Comparison of ENCODE assay signal across 21 cellular contexts in genomic region chr22:40616578-40616977, GRCh38. TPM values are rescaled to one million over a fixed set of nuclear protein-coding genes. Genes with fewer than 3 reads are reported as not detected.
DNase-seq lines count a peak whose midpoint lies in the region; ATAC-seq, FAIRE-seq and TF ChIP-seq lines count a peak whose summit lies in the region.
"Had no signal": no experiment of that assay in that cellular context is flagged by ENCODE, and none has a peak within 500 bp of the region (broad histone marks: within the 10 kb centered on the region; RNA-seq: fewer than 3 reads in every experiment).

No MANE protein-coding gene starts in this region.

- H3K9me3 ChIP-seq in left ventricle myocardium inferior (replicated peaks), result peaks cover 15% of the 10 kb centered on the region
- H3K9me3 ChIP-seq in psoas muscle, result peaks cover 11% of the 10 kb centered on the region

- TF ChIP-seq CTCF in left ventricle myocardium inferior (IDR thresholded peaks at IDR 0.05; ENCODE audit: borderline replicate concordance) (no peak), psoas muscle (IDR thresholded peaks at IDR 0.05) (no peak)

- peak overlapping the region; percentile 2 for H3K27ac ChIP-seq in left ventricle myocardium inferior (replicated peaks)
- peak overlapping the region; percentile 27 for H3K27ac ChIP-seq in psoas muscle
- H3K27ac ChIP-seq: BLaER1 treated with 17β-estradiol and CSF1 and Interleukin-3, amounts not matched to agents 10 nM and 100 nM had no signal

- peak; percentile 61 to 74 (median 72) for ATAC-seq in psoas muscle
- ATAC-seq: HCT116, HepG2 had no signal

- 49 to 65% (median 55%) methylated on average over 5 of the region's 5 CpGs for WGBS in psoas muscle, 3 donors

- no peaks in the 10 kb centered on the region for H3K36me3 Mint-ChIP-seq in dendritic cell treated with granulocyte-macrophage colony-stimulating factor and Interleukin-4, amounts not matched to agents 40 ng/mL and 50 ng/mL, for 4 days (ENCODE audit: low read depth)

- FAIRE-seq in GM12892 (lab: Jason Lieb, UNC), result no peak
- FAIRE-seq: G401.6, GM12891, GM18507, HepG2 had no signal

- H3K4me3 ChIP-seq in left ventricle myocardium inferior (no peak overlapping the region), psoas muscle (no peak overlapping the region)
- H3K4me3 ChIP-seq: BLaER1 treated with 17β-estradiol and CSF1 and Interleukin-3, amounts not matched to agents 10 nM and 100 nM had no signal

- H3K4me1 ChIP-seq in left ventricle myocardium inferior, result peaks cover 47% of the 10 kb centered on the region
- H3K4me1 ChIP-seq in psoas muscle, result peaks cover 18% of the 10 kb centered on the region

- no peak overlapping the region for H3K4me3 Mint-ChIP-seq in dendritic cell treated with granulocyte-macrophage colony-stimulating factor and Interleukin-4, amounts not matched to agents 40 ng/mL and 50 ng/mL, for 4 days
- H3K4me3 Mint-ChIP-seq: B cell; CD4-positive, CD25-positive, alpha-beta regulatory T cell; CD8-positive, alpha-beta memory T cell had no signal

- no peaks in the 10 kb centered on the region for H3K9me3 Mint-ChIP-seq in dendritic cell treated with granulocyte-macrophage colony-stimulating factor and Interleukin-4, amounts not matched to agents 40 ng/mL and 50 ng/mL, for 4 days

- H3K36me3 ChIP-seq in left ventricle myocardium inferior (peaks cover 4% of the 10 kb centered on the region), psoas muscle (ENCODE audit: insufficient read depth in 1 of 2, low read depth in 1 of 2) (no peaks in the 10 kb centered on the region)

- H3K27me3 ChIP-seq in left ventricle myocardium inferior (ENCODE audit: low read depth) (no peaks in the 10 kb centered on the region), psoas muscle (ENCODE audit: insufficient read depth in 3 of 3, low read length in 2 of 3) (no peaks in the 10 kb centered on the region)
- H3K27me3 ChIP-seq: BLaER1 treated with 17β-estradiol and CSF1 and Interleukin-3, amounts not matched to agents 10 nM and 100 nM had no signal

- peaks cover 41% of the 10 kb centered on the region for H3K4me1 Mint-ChIP-seq in dendritic cell treated with granulocyte-macrophage colony-stimulating factor and Interleukin-4, amounts not matched to agents 40 ng/mL and 50 ng/mL, for 4 days (ENCODE audit: low read depth)

- H3K27ac Mint-ChIP-seq in dendritic cell treated with granulocyte-macrophage colony-stimulating factor and Interleukin-4, amounts not matched to agents 40 ng/mL and 50 ng/mL, for 4 days, result peak overlapping the region; percentile 10
- H3K27ac Mint-ChIP-seq: B cell; CD4-positive, CD25-positive, alpha-beta regulatory T cell had no signal

- DNase-seq in left ventricle myocardium inferior (no peak), cardiac septum (ENCODE audit: low spot score) (no peak), psoas muscle (no peak), GM12892 (ENCODE audit: insufficient read length) (no peak)
- no peak for DNase-seq in activated naive CD4-positive, alpha-beta T cell (lab: John Stamatoyannopoulos, UW)
- DNase-seq: CD4-positive, CD25-positive, alpha-beta regulatory T cell; CD8-positive, alpha-beta memory T cell; COR-L47; DMS 273 treated with DMSO at 0.1 percent for 48 hours; DMS53; DND-41; EL; GOT3 had no signal

- H3K27me3 Mint-ChIP-seq in dendritic cell treated with granulocyte-macrophage colony-stimulating factor and Interleukin-4, amounts not matched to agents 40 ng/mL and 50 ng/mL, for 4 days, result no peaks in the 10 kb centered on the region
- H3K27me3 Mint-ChIP-seq: B cell; CD4-positive, CD25-positive, alpha-beta regulatory T cell; CD8-positive, alpha-beta memory T cell had no signal

- no peak for TF ChIP-seq POLR2A in GM12892 (IDR thresholded peaks at IDR 0.05; ENCODE audit: low read depth, low read length)

- intact Hi-C loops in left ventricle myocardium inferior (cut with micrococcal nuclease), result no loop called here
- intact Hi-C loops in cardiac septum (cut with DNase I), result no loop called here
- intact Hi-C loops in dendritic cell treated with granulocyte-macrophage colony-stimulating factor and Interleukin-4, amounts not matched to agents 40 ng/mL and 50 ng/mL, for 4 days (cut with micrococcal nuclease), result no loop called here
- intact Hi-C loops in psoas muscle (cut with DNase I), result no loop called here

RNA-seq across cellular contexts. Expression of gene MRTFA, which starts 19.9 kb away (rescaled TPM):
- 19.2 TPM for total RNA-seq in left ventricle myocardium inferior
- total RNA-seq in cardiac septum, result 24.3 TPM
- total RNA-seq in psoas muscle, result 10 to 100 TPM; 15.7 to 24.0 (median 20.0) TPM
- 10 to 100 TPM; 10.1 to 14.2 (median 14.2) TPM for polyA plus RNA-seq in psoas muscle
- 15.1 TPM for polyA plus RNA-seq in GM12892 (2012; ENCODE audit: missing spikeins)
